19 cellular contexts compared by ENCODE assay signal in genomic region chr2:20136149-20136548, GRCh38.
DNase-seq lines count a peak whose midpoint lies in the region; ATAC-seq and TF ChIP-seq lines count a peak whose summit lies in the region.
"Had no signal": no experiment of that assay in that cellular context is flagged by ENCODE, and none has a peak within 500 bp of the region (broad histone marks: within the 10 kb centered on the region; RNA-seq: fewer than 3 reads in every experiment).

No MANE protein-coding gene starts in this region.

- H3K4me3 Mint-ChIP-seq in WTC11 = no peak overlapping the region
- H3K4me3 Mint-ChIP-seq: activated CD8-positive, alpha-beta T cell treated with anti-CD3 and anti-CD28 coated beads, Interleukin-2, amount 10 ng/mL, durations not matched to agents 7 days and 5 days; nephron progenitor cell had no signal

- POLR2A ChIA-PET in WTC11 (lab: Charles Lee) = interaction anchor here (1.2 kb wide), 1 partner anchor 89 kb away, joined by 3 read pairs; the partner anchor contains the start of gene SDC1

- peaks cover 7% of the 10 kb centered on the region for H3K4me1 ChIP-seq in KMS-11 (ENCODE audit: low read depth, poor library complexity, severe bottlenecking)
- H3K4me1 ChIP-seq in thyroid gland = peaks cover 0 to 3% of the 10 kb centered on the region in 2 donors
- H3K4me1 ChIP-seq: colonic mucosa, HAP-1 had no signal

- H3K27me3 ChIP-seq in KMS-11 (ENCODE audit: insufficient read depth, low read depth) = no peaks in the 10 kb centered on the region
- no peaks in the 10 kb centered on the region for H3K27me3 ChIP-seq in thyroid gland
- H3K27me3 ChIP-seq: colonic mucosa, gastroesophageal sphincter, ovary, upper lobe of left lung had no signal

- H3K4me1 Mint-ChIP-seq in WTC11 = peaks cover 36% of the 10 kb centered on the region

- H3K36me3 Mint-ChIP-seq in WTC11 = no peaks in the 10 kb centered on the region
- H3K36me3 Mint-ChIP-seq: activated naive CD4-positive, alpha-beta T cell treated with anti-CD3 and anti-CD28 coated beads, Interleukin-2, amount 50 U/mL, for 72 hours had no signal

- H3K4me2 ChIP-seq in KMS-11 = no peak overlapping the region
- H3K4me2 ChIP-seq: smooth muscle cell had no signal

- no peaks in the 10 kb centered on the region for H3K36me3 ChIP-seq in KMS-11 (ENCODE audit: insufficient read depth)
- no peaks in the 10 kb centered on the region for H3K36me3 ChIP-seq in thyroid gland
- H3K36me3 ChIP-seq: colonic mucosa, gastroesophageal sphincter, HAP-1, ovary, SJCRH30, upper lobe of left lung had no signal

- no peak overlapping the region for H3K4me3 ChIP-seq in KMS-11 (IDR thresholded peaks at IDR 0.05; ENCODE audit: insufficient read depth, low read depth, low read length)
- no peak overlapping the region for H3K4me3 ChIP-seq in thyroid gland (replicated peaks in 1 of 3)
- H3K4me3 ChIP-seq: colonic mucosa, gastroesophageal sphincter, HAP-1, ovary, SJCRH30, smooth muscle cell, upper lobe of left lung had no signal

- H3K27ac ChIP-seq in KMS-11 (no peak overlapping the region), thyroid gland (peak overlapping the region in 2 of 3 donors; percentile 36 to 49)
- H3K27ac ChIP-seq: colonic mucosa, gastroesophageal sphincter, ovary, SJCRH30 had no signal

- no peaks in the 10 kb centered on the region for H3K79me2 ChIP-seq in KMS-11 (ENCODE audit: insufficient read depth, low read depth)

- TF ChIP-seq POLR2A in thyroid gland (IDR thresholded peaks at IDR 0.05) = no peak

- CTCF ChIA-PET in WTC11 (lab: Charles Lee) = interaction anchor here (0.6 to 5.8 kb wide), 22 partner anchors 9 to 106 kb away, joined by 3 to 59 read pairs (median 4); partner anchors contain the start of gene SDC1

- intact Hi-C loops in thyroid gland (cut with DNase I) = loop anchor here (5.0 to 10.0 kb wide), 2 partner anchors 86 to 509 kb away; no protein-coding TSS in a partner anchor

- H3K9me3 Mint-ChIP-seq in WTC11 = no peaks in the 10 kb centered on the region
- H3K9me3 Mint-ChIP-seq: activated naive CD4-positive, alpha-beta T cell treated with anti-CD3 and anti-CD28 coated beads, Interleukin-2, amount 50 U/mL, for 72 hours; nephron progenitor cell had no signal

- H3K9ac ChIP-seq in KMS-11 = no peak overlapping the region

- WGBS in thyroid gland, 2 donors = 83 to 91% methylated on average over 11 of the region's 12 CpGs

- DNase-seq in WTC11 (ENCODE audit: low spot score) (no peak), kidney tubule cell (ENCODE audit: low spot score) (peak; percentile 32), thyroid gland (no peak), NOMO-1 treated with DMSO at 0.1 percent for 48 hours (lab: John Stamatoyannopoulos, UW; ENCODE audit: unreplicated experiment) (no peak), AG08395 (ENCODE audit: low spot score) (no peak)
- DNase-seq: effector memory CD4-positive, alpha-beta T cell; NCI-H524 treated with DMSO at 0.1 percent for 48 hours had no signal

- ATAC-seq in WTC11 (no peak), HG02938 (IDR thresholded peaks at IDR 0.05; ENCODE audit: unreplicated experiment) (no peak)
- ATAC-seq: activated CD8-positive, alpha-beta T cell treated with anti-CD3 and anti-CD28 coated beads, Interleukin-2, amount 10 ng/mL, durations not matched to agents 7 days and 5 days; gastroesophageal sphincter had no signal

- no peaks in the 10 kb centered on the region for H3K9me3 ChIP-seq in thyroid gland
- H3K9me3 ChIP-seq: colonic mucosa, gastroesophageal sphincter, HAP-1, ovary, SJCRH30, upper lobe of left lung had no signal

- H3K27ac Mint-ChIP-seq in WTC11 = no peak overlapping the region
- H3K27ac Mint-ChIP-seq: activated CD8-positive, alpha-beta T cell treated with anti-CD3 and anti-CD28 coated beads, Interleukin-2, amount 10 ng/mL, durations not matched to agents 7 days and 5 days; activated naive CD4-positive, alpha-beta T cell treated with anti-CD3 and anti-CD28 coated beads, Interleukin-2, amount 50 U/mL, for 72 hours; nephron progenitor cell had no signal

- TF ChIP-seq CTCF in KMS-11 (conservative IDR thresholded peaks at IDR 0.05; ENCODE audit: low read depth, low read length) (no peak), WTC11 (IDR thresholded peaks at IDR 0.05) (no peak), thyroid gland (IDR thresholded peaks at IDR 0.05) (no peak)

- peaks cover 3% of the 10 kb centered on the region; the same call in 1 of the 2 replicates for H3K27me3 Mint-ChIP-seq in WTC11 (ENCODE audit: low read depth)

- peak overlapping the region; percentile 76 for H2AFZ ChIP-seq in KMS-11 (ENCODE audit: low read depth)

- H4K20me1 ChIP-seq in KMS-11 (ENCODE audit: insufficient read depth) = no peaks in the 10 kb centered on the region

TF ChIP-seq in WTC11, 78 proteins besides CTCF, POLR2A, EP300 and RAD21:
- TF ChIP-seq ZNF396 (CRISPR knock-in tag; IDR thresholded peaks at IDR 0.05; ENCODE audit: borderline replicate concordance) (no peak), ZNF121 (CRISPR knock-in tag; IDR thresholded peaks at IDR 0.05) (0 out of 2 replicates have a peak, but pooled peaks have one; percentile 26)
